In genomic region chr18:23718243-23718720, GRCh38 we compare ENCODE assay signal across 16 cellular contexts. TPM values are rescaled to one million over a fixed set of nuclear protein-coding genes. Genes with fewer than 3 reads are reported as not detected.
A peak's percentile ranks its signal among the peaks of the same experiment; 100 is the strongest.
DNase-seq lines count a peak whose midpoint lies in the region; ATAC-seq and TF ChIP-seq lines count a peak whose summit lies in the region.
"Had no signal": no experiment of that assay in that cellular context is flagged by ENCODE, and none has a peak within 500 bp of the region (broad histone marks: within the 10 kb centered on the region; RNA-seq: fewer than 3 reads in every experiment).

No MANE protein-coding gene starts in this region.

- H3K27me3 ChIP-seq in Panc1 (ENCODE audit: control insufficient read depth, insufficient read depth, low read length) (no peaks in the 10 kb centered on the region), endodermal cell (ENCODE audit: control insufficient read depth, insufficient read depth, low read length, poor library complexity, severe bottlenecking) (no peaks in the 10 kb centered on the region)
- H3K27me3 ChIP-seq: BLaER1 had no signal

- H3K27ac ChIP-seq in Panc1 (ENCODE audit: low read length), result no peak overlapping the region
- no peak overlapping the region for H3K27ac ChIP-seq in endodermal cell (ENCODE audit: low read depth, low read length)
- H3K27ac ChIP-seq: BLaER1, parathyroid adenoma had no signal

- H3K36me3 ChIP-seq in Panc1 (ENCODE audit: control insufficient read depth, insufficient read depth, low read length) (no peaks in the 10 kb centered on the region), endodermal cell (ENCODE audit: control insufficient read depth, insufficient read depth, low read length) (no peaks in the 10 kb centered on the region)
- H3K36me3 ChIP-seq: BLaER1 had no signal

- in situ Hi-C loops in Panc1 (cut with HindIII; ENCODE audit: low pct_unique_long_range_greater_than_20kb, low sequenced_read_pairs), result no loop called here

- 91% methylated on average over 4 to 5 of the region's 5 CpGs for whole genome bisulfite sequencing in endodermal cell (ENCODE audit: insufficient coverage in 1 of 2, insufficient read length in 1 of 2), 2 experiments

- DNase-seq in EH (ENCODE audit: low read depth), result peak; percentile 90
- DNase-seq in Panc1 (ENCODE audit: low read depth, low spot score), result no peak
- DNase-seq in endodermal cell, result no peak
- no peak for DNase-seq in omental fat pad (ENCODE audit: low spot score)
- no peak for DNase-seq in NCI-H446 (lab: John Stamatoyannopoulos, UW)
- no peak for DNase-seq in NCI-H1105 (lab: John Stamatoyannopoulos, UW)
- no peak for DNase-seq in RKO (ENCODE audit: low spot score)
- no peak for DNase-seq in DMS79 treated with DMSO at 0.1 percent for 48 hours (lab: John Stamatoyannopoulos, UW)
- DNase-seq: activated CD4-positive, alpha-beta T cell treated with anti-CD3 and anti-CD28 coated beads, Interleukin-2, amount 50 U/mL, for 4 hours; activated naive CD4-positive, alpha-beta T cell treated with anti-CD3 and anti-CD28 coated beads for 36 hours; cortex of kidney; heart right ventricle; NCI-H2171 treated with DMSO at 0.1 percent for 48 hours; T-helper 17 cell had no signal

- peaks cover 47% of the 10 kb centered on the region for H3K4me1 Mint-ChIP-seq in endodermal cell

- H3K27me3 Mint-ChIP-seq in endodermal cell (ENCODE audit: insufficient read depth), result no peaks in the 10 kb centered on the region

- intact Hi-C loops in Panc1 (cut with micrococcal nuclease; ENCODE audit: unreplicated experiment), result no loop called here

- 0 out of 2 replicates have a peak, but pooled peaks cover 3% of the 10 kb centered on the region for H3K9me3 ChIP-seq in Panc1 (ENCODE audit: control insufficient read depth, insufficient read depth, low read depth, low read length)
- H3K9me3 ChIP-seq in endodermal cell (ENCODE audit: control insufficient read depth, low read length), result no peaks in the 10 kb centered on the region
- H3K9me3 ChIP-seq: BLaER1, heart right ventricle had no signal

- CTCF ChIA-PET in Panc1 (lab: Charles Lee), result no interaction called here

- POLR2A ChIA-PET in Panc1 (lab: Charles Lee), result no interaction called here

- TF ChIP-seq CTCF in Panc1 (IDR thresholded peaks at IDR 0.05) (no peak), endodermal cell (conservative IDR thresholded peaks at IDR 0.05) (no peak), omental fat pad (IDR thresholded peaks at IDR 0.05) (no peak)

- H3K27ac Mint-ChIP-seq in endodermal cell, result peak overlapping the region; percentile 56
- H3K27ac Mint-ChIP-seq: activated naive CD4-positive, alpha-beta T cell treated with anti-CD3 and anti-CD28 coated beads for 36 hours; T-helper 17 cell had no signal

- no peak overlapping the region for H3K4me3 Mint-ChIP-seq in endodermal cell
- H3K4me3 Mint-ChIP-seq: activated naive CD4-positive, alpha-beta T cell treated with anti-CD3 and anti-CD28 coated beads for 36 hours; T-helper 17 cell had no signal

- no peaks in the 10 kb centered on the region for H3K36me3 Mint-ChIP-seq in endodermal cell (ENCODE audit: low read depth)

- 0 out of 2 replicates have a peak, but pooled peaks have one; percentile 13 for ATAC-seq in Panc1
- ATAC-seq in omental fat pad (ENCODE audit: low FRiP score), result peak; percentile 49
- ATAC-seq: heart right ventricle, T-helper 17 cell had no signal

- no peaks in the 10 kb centered on the region for H3K9me3 Mint-ChIP-seq in endodermal cell
- H3K9me3 Mint-ChIP-seq: activated naive CD4-positive, alpha-beta T cell treated with anti-CD3 and anti-CD28 coated beads for 36 hours had no signal

- no TSS peak for BruUV-seq in Panc1 (replicated peaks; lab: Mats Ljungman, UMichigan)

- H3K4me3 ChIP-seq in Panc1 (ENCODE audit: low read depth in 2 of 2, low read length in 2 of 2), result no peak overlapping the region
- H3K4me3 ChIP-seq in endodermal cell (ENCODE audit: low read length), result no peak overlapping the region
- H3K4me3 ChIP-seq: BLaER1, heart right ventricle had no signal

- no peak overlapping the region for H3K9ac ChIP-seq in endodermal cell (ENCODE audit: extremely low read depth, low read length, poor library complexity, severe bottlenecking)
- H3K9ac ChIP-seq: BLaER1, parathyroid adenoma had no signal

- peaks cover 16% of the 10 kb centered on the region for H3K4me1 ChIP-seq in Panc1 (ENCODE audit: control insufficient read depth, insufficient read depth, low read length)
- peaks cover 20% of the 10 kb centered on the region for H3K4me1 ChIP-seq in endodermal cell (ENCODE audit: control insufficient read depth, insufficient read depth, low read length)

RNA-seq across cellular contexts. Expression of gene LAMA3, which starts 29.0 kb away (rescaled TPM):
- total RNA-seq in Panc1 (2021; ENCODE audit: unreplicated experiment) (8.1 TPM), endodermal cell (1 to 10 TPM in 1 of 2 donors, under 1 TPM in 1; 0.58 to 1.3 TPM), omental fat pad (10 to 100 TPM; 16.9 to 57.5 (median 48.3) TPM)
- 1.2 TPM for polyA plus RNA-seq in Panc1 (2012; ENCODE audit: insufficient read length)
- polyA plus RNA-seq in endodermal cell (2013, experiment 1 of 2), result 0.28 TPM
- polyA plus RNA-seq in endodermal cell (2013, experiment 2 of 2), result 0.33 TPM

RNA-seq across cellular contexts. Expression of gene ANKRD29, which starts 55.6 kb away (rescaled TPM):
- total RNA-seq in Panc1 (2021; ENCODE audit: unreplicated experiment) (0.67 TPM), endodermal cell (under 1 TPM; 0.44 to 0.73 TPM), omental fat pad (10 to 100 TPM in 2 of 4 donors, 1 to 10 TPM in 2; 8.1 to 51.9 (median 15.3) TPM)
- 0.96 TPM for polyA plus RNA-seq in Panc1 (2012; ENCODE audit: insufficient read length)
- polyA plus RNA-seq in endodermal cell (2013, experiment 1 of 2), result 1.2 TPM
- polyA plus RNA-seq in endodermal cell (2013, experiment 2 of 2), result 2.2 TPM
- total RNA-seq: activated naive CD4-positive, alpha-beta T cell treated with anti-CD3 and anti-CD28 coated beads for 36 hours had no signal
